In genomic region chr14:100867631-100868315, GRCh38 we compare ENCODE assay signal across 1 cellular context.
TF ChIP-seq lines count a peak whose summit lies in the region.

No MANE protein-coding gene starts in this region.

TF ChIP-seq in HepG2, 621 proteins besides CTCF, POLR2A, EP300 and RAD21:
- TF ChIP-seq ZBTB42 (CRISPR knock-in tag; IDR thresholded peaks at IDR 0.05) (no peak), MYPOP (CRISPR knock-in tag; IDR thresholded peaks at IDR 0.05) (no peak), CHCHD3 (CRISPR knock-in tag; IDR thresholded peaks at IDR 0.05) (no peak), CAMTA2 (CRISPR knock-in tag; IDR thresholded peaks at IDR 0.05; ENCODE audit: borderline replicate concordance) (no peak), NFYC (CRISPR knock-in tag; IDR thresholded peaks at IDR 0.05) (no peak), BATF2 (CRISPR knock-in tag; IDR thresholded peaks at IDR 0.05) (no peak)
